In the genomic region with DNA sequence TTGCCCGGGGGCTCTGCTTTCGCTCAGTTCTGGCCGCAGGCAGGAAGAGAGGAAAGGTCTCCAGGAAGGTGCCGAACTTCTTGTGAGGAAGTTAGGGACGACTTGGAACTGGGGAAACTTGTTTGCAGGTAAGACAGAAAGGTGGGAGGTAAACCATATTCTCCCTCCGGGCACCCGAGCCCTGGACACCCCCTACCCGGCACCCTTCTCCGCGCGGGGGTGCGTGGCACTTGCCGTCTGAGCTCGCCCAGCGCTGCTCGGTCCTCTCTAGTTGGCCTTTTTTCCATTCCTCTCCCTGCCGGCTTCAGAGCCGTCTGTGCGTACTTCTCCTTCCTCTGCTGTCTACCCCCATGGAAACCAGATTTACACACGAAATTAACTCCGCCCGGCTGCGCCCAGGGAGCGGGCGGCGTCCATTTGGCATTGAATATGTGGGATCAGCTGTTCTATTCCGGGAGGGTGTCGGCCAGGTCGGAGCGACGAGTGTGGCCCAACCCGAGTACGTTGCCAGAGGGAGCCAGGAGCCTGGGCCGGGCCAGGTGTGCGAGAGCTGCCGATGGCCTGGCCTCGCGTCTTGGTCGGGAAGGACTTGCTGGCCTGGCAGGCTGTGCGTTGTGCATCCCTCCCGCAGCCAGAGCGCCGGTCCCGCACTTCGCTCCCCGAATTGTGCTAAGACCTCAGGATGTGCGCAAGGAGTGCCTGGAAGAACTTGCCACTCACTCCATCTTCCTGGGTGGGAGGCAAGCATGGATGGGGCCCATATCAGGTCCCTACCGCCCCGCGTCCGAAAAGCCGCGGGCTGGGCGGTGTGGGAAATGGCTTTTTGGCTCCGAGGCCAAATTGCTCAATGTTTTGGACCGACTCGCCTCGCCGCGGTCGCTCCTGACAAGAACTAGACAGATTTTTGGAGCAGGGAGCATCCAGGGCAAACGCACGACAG, we compare ENCODE assay signal across 9 cellular contexts. TPM values are rescaled to one million over a fixed set of nuclear protein-coding genes. Genes with fewer than 3 reads are reported as not detected.
A peak's percentile ranks its signal among the peaks of the same experiment; 100 is the strongest.
DNase-seq lines count a peak whose midpoint lies in the region; ATAC-seq, FAIRE-seq and TF ChIP-seq lines count a peak whose summit lies in the region.
"Had no signal": no experiment of that assay in that cellular context is flagged by ENCODE, and none has a peak within 500 bp of the region (broad histone marks: within the 10 kb centered on the region; RNA-seq: fewer than 3 reads in every experiment).

No MANE protein-coding gene starts in this region.

- in situ Hi-C loops in HepG2 (cut with HindIII; ENCODE audit: extremely low pct_ligation_motif_present, low pct_unique_long_range_greater_than_20kb): loop anchor here (25.0 kb wide), 3 partner anchors 743 to 1043 kb away; no protein-coding TSS in a partner anchor

- no peak for TF ChIP-seq CTCF in chondrocyte (IDR thresholded peaks at IDR 0.05)
- no peak for TF ChIP-seq CTCF in HepG2 (CRISPR knock-in tag; IDR thresholded peaks at IDR 0.05)
- TF ChIP-seq CTCF in tibial artery (IDR thresholded peaks at IDR 0.05): no peak

- H3K36me3 Mint-ChIP-seq in chondrocyte (ENCODE audit: low read depth) (no peaks in the 10 kb centered on the region), immature natural killer cell (no peaks in the 10 kb centered on the region)

- no TSS peak for BruUV-seq in HepG2 (replicated peaks; lab: Mats Ljungman, UMichigan)

- H3K27ac Mint-ChIP-seq in chondrocyte (ENCODE audit: unreplicated experiment): peak overlapping the region; percentile 86
- H3K27ac Mint-ChIP-seq in immature natural killer cell: no peak overlapping the region

- H3K4me1 Mint-ChIP-seq in chondrocyte (ENCODE audit: low read depth): peaks cover 68% of the 10 kb centered on the region
- peaks cover 41 to 49% of the 10 kb centered on the region in 2 donors for H3K4me1 Mint-ChIP-seq in immature natural killer cell

- FAIRE-seq in HepG2 (lab: Jason Lieb, UNC) (no peak), RCC 7860 (lab: Jason Lieb, UNC) (no peak)
- FAIRE-seq: G401.6 had no signal

- H3K4me1 ChIP-seq in HepG2 (ENCODE audit: insufficient read depth, low read length) (peaks cover 45% of the 10 kb centered on the region), tibial artery (peaks cover 15 to 84% (median 65%) of the 10 kb centered on the region in 4 donors)

- H3K4me2 ChIP-seq in HepG2 (ENCODE audit: low read depth, low read length): no peak overlapping the region

- TF ChIP-seq EP300 in HepG2 (IDR thresholded peaks at IDR 0.05; ENCODE audit: low read depth in 2 of 2, low read length in 2 of 2) (no peak), HepG2 (CRISPR knock-in tag; IDR thresholded peaks at IDR 0.05; ENCODE audit: borderline replicate concordance) (no peak)

- no peak overlapping the region for H2AFZ ChIP-seq in HepG2 (ENCODE audit: low read length)

- H3K9me3 ChIP-seq in HepG2 (ENCODE audit: low read length) (no peaks in the 10 kb centered on the region), tibial artery (no peaks in the 10 kb centered on the region)

- no peak for TF ChIP-seq RAD21 in HepG2 (CRISPR knock-in tag; IDR thresholded peaks at IDR 0.05)

- CTCF ChIA-PET in HepG2 (lab: Yijun Ruan, JAX; ENCODE audit: low intra/inter-chr PET ratio, low total read pairs): no interaction called here

- H3K4me3 Mint-ChIP-seq in chondrocyte (ENCODE audit: unreplicated experiment) (peak overlapping the region; percentile 91), immature natural killer cell (peak overlapping the region in 2 of 5 donors; percentile 12 to 39)

- H3K4me3 ChIP-seq in HepG2 (replicated peaks in 1 of 3; ENCODE audit: insufficient read depth in 1 of 3, low read depth in 2 of 3, low read length in 3 of 3) (peak overlapping the region in 1 of 3 experiments; percentile 33; a peak in 1 of 6 replicates), tibial artery (peak overlapping the region; percentile 58 to 69)

- no peaks in the 10 kb centered on the region for H4K20me1 ChIP-seq in HepG2 (ENCODE audit: insufficient read depth, low read length)

- WGBS in HepG2 (ENCODE audit: low lambda C conversion rate): 22% methylated on average over 24 of the region's 63 CpGs

- H3K27me3 ChIP-seq in HepG2 (ENCODE audit: control insufficient read depth in 1 of 2, insufficient read depth in 2 of 2, low read length in 2 of 2) (peaks cover 17 to 71% of the 10 kb centered on the region in 2 experiments), tibial artery (peaks cover 3 to 70% of the 10 kb centered on the region in 2 donors)

- intact Hi-C loops in HepG2 (cut with micrococcal nuclease; ENCODE audit: unreplicated experiment) (loop anchor here (5.0 to 10.0 kb wide), 2 partner anchors 738 to 1996 kb away; no protein-coding TSS in a partner anchor), tibial artery (cut with DNase I; ENCODE audit: low total_unique reads) (loop anchor here (5.0 to 10.0 kb wide), 3 partner anchors 128 to 1216 kb away; partner anchors contain the start of gene GSX2)

- H3K9me3 Mint-ChIP-seq in chondrocyte (ENCODE audit: low read depth): no peaks in the 10 kb centered on the region
- peaks cover 0 to 2% (median 0%) of the 10 kb centered on the region in 6 donors for H3K9me3 Mint-ChIP-seq in immature natural killer cell

- DNase-seq in activated CD8-positive, alpha-beta memory T cell treated with anti-CD3 and anti-CD28 coated beads for 24 hours: peak; percentile 59
- DNase-seq in activated CD8-positive, alpha-beta memory T cell treated with anti-CD3 and anti-CD28 coated beads, Interleukin-2, amount 50 U/mL, for 4 hours: no peak
- DNase-seq in chondrocyte (ENCODE audit: low spot score): no peak
- DNase-seq in HepG2 (ENCODE audit: low spot score): no peak
- DNase-seq in tibial artery: peak; percentile 70 to 86
- DNase-seq in RCC 7860 (ENCODE audit: low spot score): no peak
- no peak for DNase-seq in RKO (ENCODE audit: low spot score)
- DNase-seq in immature natural killer cell: no peak

- no peak for ATAC-seq in HepG2

- TF ChIP-seq POLR2A in HepG2 (IDR thresholded peaks at IDR 0.05; ENCODE audit: insufficient read depth in 1 of 2, low read depth in 2 of 2, low read length in 2 of 2): no peak

- no peak overlapping the region for H3K9ac ChIP-seq in HepG2 (ENCODE audit: insufficient read depth, low read depth, low read length)

- no peak overlapping the region for H3K27ac ChIP-seq in HepG2 (ENCODE audit: extremely low read length, insufficient read depth, low read length)
- H3K27ac ChIP-seq in tibial artery: peak overlapping the region; percentile 73 to 82

- POLR2A ChIA-PET in HepG2 (lab: Yijun Ruan, JAX): no interaction called here

- no peaks in the 10 kb centered on the region for H3K79me2 ChIP-seq in HepG2 (ENCODE audit: insufficient read depth, low read length)

- no peaks in the 10 kb centered on the region for H3K27me3 Mint-ChIP-seq in chondrocyte (ENCODE audit: low read depth)
- H3K27me3 Mint-ChIP-seq in immature natural killer cell (ENCODE audit: low read depth in 3 of 3): peaks cover 25 to 45% (median 40%) of the 10 kb centered on the region in 3 donors

- H3K36me3 ChIP-seq in HepG2 (replicated peaks in 1 of 2; ENCODE audit: control insufficient read depth in 1 of 2, insufficient read depth in 2 of 2, low read length in 2 of 2): no peaks in the 10 kb centered on the region
- H3K36me3 ChIP-seq in tibial artery: no peaks in the 10 kb centered on the region

TF ChIP-seq in HepG2, 621 proteins besides CTCF, POLR2A, EP300 and RAD21 (continues in another document):
- peak; percentile 94 for TF ChIP-seq EZH2 (conservative IDR thresholded peaks at IDR 0.05; ENCODE audit: low read depth, low read length)
- TF ChIP-seq, protein P1, sequence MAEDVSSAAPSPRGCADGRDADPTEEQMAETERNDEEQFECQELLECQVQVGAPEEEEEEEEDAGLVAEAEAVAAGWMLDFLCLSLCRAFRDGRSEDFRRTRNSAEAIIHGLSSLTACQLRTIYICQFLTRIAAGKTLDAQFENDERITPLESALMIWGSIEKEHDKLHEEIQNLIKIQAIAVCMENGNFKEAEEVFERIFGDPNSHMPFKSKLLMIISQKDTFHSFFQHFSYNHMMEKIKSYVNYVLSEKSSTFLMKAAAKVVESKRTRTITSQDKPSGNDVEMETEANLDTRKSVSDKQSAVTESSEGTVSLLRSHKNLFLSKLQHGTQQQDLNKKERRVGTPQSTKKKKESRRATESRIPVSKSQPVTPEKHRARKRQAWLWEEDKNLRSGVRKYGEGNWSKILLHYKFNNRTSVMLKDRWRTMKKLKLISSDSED (CRISPR knock-in tag; IDR thresholded peaks at IDR 0.05): no peak

RNA-seq across cellular contexts. Expression of gene PDGFRA, which starts 1.7 kb away (rescaled TPM):
- 62.7 to 112 TPM (median 69.6 TPM) in 3 replicates for total RNA-seq in chondrocyte
- total RNA-seq in HepG2 (2016; rRNA removed; fragmentation: Illumina TruSeq; extraction: Trizol): 0.04 TPM in 1 of 2 replicates, not detected in the other
- not detected in 2 replicates for total RNA-seq in HepG2 (2016; cell fraction: cytosol; rRNA removed; fragmentation: Illumina TruSeq; extraction: Trizol; ENCODE audit: low read depth)
- 0.02 TPM in 1 of 2 replicates, not detected in the other for total RNA-seq in HepG2 (2016; cell fraction: insoluble cytoplasmic fraction; rRNA removed; fragmentation: Illumina TruSeq; extraction: Trizol)
- not detected in 2 replicates for total RNA-seq in HepG2 (2016; cell fraction: membrane; rRNA removed; fragmentation: Illumina TruSeq; extraction: Trizol)
- total RNA-seq in HepG2 (2016; cell fraction: nucleus; rRNA removed; fragmentation: Illumina TruSeq; extraction: Trizol): not detected in 2 replicates
- 0.03 TPM in 1 of 2 replicates, not detected in the other for polyA plus RNA-seq in HepG2 (2011; rRNA removed)
- 0.01 TPM in 1 of 2 replicates, not detected in the other for polyA plus RNA-seq in HepG2 (2011; cell fraction: cytosol; rRNA removed)
- polyA plus RNA-seq in HepG2 (2011; cell fraction: nucleus; rRNA removed): 0.03 TPM in 1 of 2 replicates, not detected in the other
- polyA plus RNA-seq in HepG2 (2012): not detected in 2 replicates
- polyA plus RNA-seq in HepG2 (2016; cell fraction: cytosol; fragmentation: Illumina TruSeq; extraction: Trizol; ENCODE audit: low read depth): not detected in 2 replicates
- polyA plus RNA-seq in HepG2 (2016; cell fraction: insoluble cytoplasmic fraction; fragmentation: Illumina TruSeq; extraction: Trizol; ENCODE audit: low read depth): not detected in 2 replicates
- not detected in 2 replicates for polyA plus RNA-seq in HepG2 (2016; cell fraction: membrane; fragmentation: Illumina TruSeq; extraction: Trizol; ENCODE audit: low read depth)
- not detected in 2 replicates for polyA plus RNA-seq in HepG2 (2016; cell fraction: nucleus; fragmentation: Illumina TruSeq; extraction: Trizol; ENCODE audit: insufficient read depth, low read depth)
- polyA minus RNA-seq in HepG2 (2011; rRNA and poly(A)+ RNA removed; ENCODE audit: low replicate concordance): 0.26 TPM in 1 of 2 replicates, not detected in the other
- polyA minus RNA-seq in HepG2 (2011; cell fraction: cytosol; rRNA and poly(A)+ RNA removed): not detected in 2 replicates
- not detected in 2 replicates for polyA minus RNA-seq in HepG2 (2011; cell fraction: nucleus; rRNA and poly(A)+ RNA removed)
- not detected for polyA plus RNA-seq in immature natural killer cell

Comparison
In these comparisons a context has a peak if more than half of its experiments do, and no peak if none do; other contexts are left out.
1. DNase-seq: peak in activated CD8-positive, alpha-beta memory T cell treated with anti-CD3 and anti-CD28 coated beads for 24 hours (single experiment) and tibial artery (2 of 2); none in activated CD8-positive, alpha-beta memory T cell treated with anti-CD3 and anti-CD28 coated beads, Interleukin-2, amount 50 U/mL, for 4 hours (single experiment), chondrocyte (single experiment), HepG2 (single experiment), RCC 7860 (single experiment), RKO (single experiment) and immature natural killer cell (0 of 3).
2. RNA of gene PDGFRA, which starts 1.7 kb away (total RNA-seq): 62.7 to 112 TPM in chondrocyte; 0.02 to 0.04 TPM in HepG2; every median in the first group is over 10 times any median in the second.